In the genomic region with DNA sequence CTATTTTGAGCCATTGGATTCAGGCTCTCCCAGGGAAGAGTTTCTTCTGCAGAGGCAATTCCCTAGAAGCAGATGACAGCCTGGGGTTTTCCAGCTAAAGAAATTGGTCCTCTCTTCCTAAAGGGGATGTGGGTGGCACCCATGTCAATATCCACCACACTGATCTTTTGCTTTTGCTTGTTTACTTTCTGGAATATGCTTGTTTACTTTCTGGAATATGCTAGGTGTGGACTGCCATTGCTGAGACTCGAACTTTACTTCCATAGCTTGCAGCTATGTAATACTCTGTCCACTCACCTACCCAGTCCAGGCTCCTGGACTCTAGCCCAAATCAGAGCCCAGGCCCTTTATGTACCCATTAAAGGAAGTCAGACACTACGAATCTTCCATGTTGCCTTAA, we compare ENCODE assay signal across 6 cellular contexts.
"Had no signal": no experiment of that assay in that cellular context is flagged by ENCODE, and none has a peak within 500 bp of the region (broad histone marks: within the 10 kb centered on the region; RNA-seq: fewer than 3 reads in every experiment).

No MANE protein-coding gene starts in this region.

- H3K4me3 ChIP-seq: GM23338, K562 had no signal

- DNase-seq: H9, HCEC 1CT, IMR-90, KG1 had no signal

- H2AFZ ChIP-seq: GM23338 had no signal
